Comparison of ENCODE assay signal across 2 cellular contexts in the genomic region with DNA sequence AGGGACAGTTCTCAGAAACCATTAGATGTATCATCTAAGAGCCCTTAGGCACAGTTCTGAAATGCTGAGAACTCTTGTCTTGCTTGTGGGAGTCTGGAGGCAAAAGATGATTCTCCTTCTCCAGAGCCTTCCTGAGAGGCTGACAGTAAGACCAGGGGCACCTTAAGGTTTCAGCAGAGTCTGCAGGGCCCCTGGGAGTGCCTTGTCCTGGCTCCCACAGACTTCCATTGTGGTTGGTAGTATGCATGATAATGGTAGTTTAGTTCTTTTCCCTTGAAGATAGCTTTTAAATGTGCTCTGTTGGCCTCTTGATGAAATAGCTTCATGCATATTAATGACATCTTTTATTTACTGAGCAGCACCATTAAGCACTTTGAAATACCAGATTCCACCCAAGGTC.
TF ChIP-seq lines count a peak whose summit lies in the region.

No MANE protein-coding gene starts in this region.

TF ChIP-seq in GM23338, 12 proteins besides CTCF, POLR2A, EP300 and RAD21 (continued from another document and continues in another):
- no peak for TF ChIP-seq REST (IDR thresholded peaks at IDR 0.05; ENCODE audit: unreplicated experiment)
- no peak for TF ChIP-seq ZNF114 (CRISPR knock-in tag; IDR thresholded peaks at IDR 0.05)
- TF ChIP-seq, protein P1, sequence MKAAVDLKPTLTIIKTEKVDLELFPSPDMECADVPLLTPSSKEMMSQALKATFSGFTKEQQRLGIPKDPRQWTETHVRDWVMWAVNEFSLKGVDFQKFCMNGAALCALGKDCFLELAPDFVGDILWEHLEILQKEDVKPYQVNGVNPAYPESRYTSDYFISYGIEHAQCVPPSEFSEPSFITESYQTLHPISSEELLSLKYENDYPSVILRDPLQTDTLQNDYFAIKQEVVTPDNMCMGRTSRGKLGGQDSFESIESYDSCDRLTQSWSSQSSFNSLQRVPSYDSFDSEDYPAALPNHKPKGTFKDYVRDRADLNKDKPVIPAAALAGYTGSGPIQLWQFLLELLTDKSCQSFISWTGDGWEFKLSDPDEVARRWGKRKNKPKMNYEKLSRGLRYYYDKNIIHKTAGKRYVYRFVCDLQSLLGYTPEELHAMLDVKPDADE (IDR thresholded peaks at IDR 0.05): no peak
- no peak for TF ChIP-seq EZH2phosphoT487 (IDR thresholded peaks at IDR 0.05; ENCODE audit: unreplicated experiment)
- no peak for TF ChIP-seq ZNF331 (CRISPR knock-in tag; IDR thresholded peaks at IDR 0.05; ENCODE audit: low read depth)
- no peak for TF ChIP-seq NANOG (IDR thresholded peaks at IDR 0.05; ENCODE audit: borderline replicate concordance)
- TF ChIP-seq ZNF462 (CRISPR knock-in tag; IDR thresholded peaks at IDR 0.05): no peak
- no peak for TF ChIP-seq JUNB (IDR thresholded peaks at IDR 0.05; ENCODE audit: unreplicated experiment)
- TF ChIP-seq CREB1 (CRISPR knock-in tag; IDR thresholded peaks at IDR 0.05; ENCODE audit: low read depth): no peak
- TF ChIP-seq STAT1 (IDR thresholded peaks at IDR 0.05; ENCODE audit: unreplicated experiment): no peak

TF ChIP-seq in WTC11, 78 proteins besides CTCF, POLR2A, EP300 and RAD21 (continued from another document):
- no peak for TF ChIP-seq TCF7 (CRISPR knock-in tag; IDR thresholded peaks at IDR 0.05; ENCODE audit: low read depth)
